9 cellular contexts compared by ENCODE assay signal in the genomic region with DNA sequence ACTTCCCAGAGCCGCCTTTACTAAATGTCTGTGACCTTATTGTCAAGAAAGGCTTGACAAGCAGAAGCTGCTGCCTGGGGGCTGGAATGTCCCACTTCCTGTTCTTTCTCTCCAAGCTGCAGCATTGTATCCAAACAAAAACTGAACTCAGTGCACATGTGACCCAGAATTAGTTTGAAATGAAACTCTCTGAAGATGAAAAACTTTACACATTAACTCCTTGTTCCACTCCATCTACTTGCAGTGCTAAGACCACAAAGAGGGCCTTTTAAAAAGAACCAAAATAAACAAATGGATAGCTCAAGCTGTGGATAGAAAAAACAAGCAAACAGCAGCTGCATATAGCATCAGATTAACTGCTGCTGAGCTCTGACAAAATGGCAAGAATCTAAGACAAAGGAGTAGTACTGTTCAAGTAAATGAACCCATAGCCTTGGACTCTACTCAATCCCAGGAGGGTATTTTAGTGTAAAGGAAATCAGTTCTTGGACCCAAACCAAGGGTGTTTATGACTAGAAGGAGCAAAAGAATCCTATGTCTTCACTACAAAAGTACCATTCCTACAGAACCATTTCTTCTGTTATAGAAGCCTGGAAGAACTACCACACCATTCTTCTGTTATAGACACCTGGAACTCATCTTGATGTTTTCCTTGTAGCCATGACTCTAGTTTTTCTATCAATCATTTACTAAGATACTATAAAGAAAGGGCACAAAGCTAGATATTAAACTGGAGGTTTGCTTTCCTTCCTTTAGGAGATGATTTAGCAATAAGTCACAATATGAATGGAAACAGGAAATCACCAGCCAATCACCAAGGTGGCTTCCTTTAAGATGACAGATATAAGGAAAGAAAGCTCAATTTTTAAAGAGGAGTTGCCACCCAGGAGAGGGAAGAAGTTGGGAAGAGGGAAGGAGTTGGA.
A peak's percentile ranks its signal among the peaks of the same experiment; 100 is the strongest.
DNase-seq lines count a peak whose midpoint lies in the region; ATAC-seq, FAIRE-seq and TF ChIP-seq lines count a peak whose summit lies in the region.
"Had no signal": no experiment of that assay in that cellular context is flagged by ENCODE, and none has a peak within 500 bp of the region (broad histone marks: within the 10 kb centered on the region; RNA-seq: fewer than 3 reads in every experiment).

No MANE protein-coding gene starts in this region.

- no peak for FAIRE-seq in pancreas (lab: Jason Lieb, UNC)
- FAIRE-seq: A204.1 had no signal

- H3K27ac ChIP-seq in pancreas (peak overlapping the region in 3 of 4 donors; percentile 13 to 38 (median 15)), ascending aorta (no peak overlapping the region), aorta (ENCODE audit: low read depth in 1 of 2, low read length in 2 of 2) (no peak overlapping the region)

- DNase-seq in DMS153 (lab: John Stamatoyannopoulos, UW) (peak; percentile 24), DMS153 treated with DMSO at 0.1 percent for 48 hours (lab: John Stamatoyannopoulos, UW; ENCODE audit: unreplicated experiment) (no peak), astrocyte of the hippocampus (ENCODE audit: low read depth, low spot score) (peak; percentile 57), pancreas (no peak), ascending aorta (ENCODE audit: low spot score in 2 of 2) (no peak), aorta (no peak)
- no peak for DNase-seq in NK-92 treated with Interleukin-12 subunit alpha and Interleukin-12 subunit beta, amount 100 ng/mL, for 24 hours (lab: John Stamatoyannopoulos, UW)

- no peaks in the 10 kb centered on the region for H3K27me3 ChIP-seq in pancreas
- H3K27me3 ChIP-seq in ascending aorta: no peaks in the 10 kb centered on the region
- H3K27me3 ChIP-seq in aorta (ENCODE audit: control insufficient read depth in 1 of 2, insufficient read depth in 2 of 2, low read length in 1 of 2): no peaks in the 10 kb centered on the region

- peaks cover 10 to 51% (median 44%) of the 10 kb centered on the region in 3 donors for H3K4me1 ChIP-seq in pancreas
- peaks cover 0 to 7% of the 10 kb centered on the region in 2 donors for H3K4me1 ChIP-seq in ascending aorta
- H3K4me1 ChIP-seq in aorta (ENCODE audit: control insufficient read depth in 1 of 2, insufficient read depth in 2 of 2, low read length in 2 of 2): no peaks in the 10 kb centered on the region

- WGBS in pancreas, 2 donors: 69 to 74% methylated on average over 1 of the region's 1 CpG
- WGBS in aorta, 2 donors: 73 to 75% methylated on average over 1 of the region's 1 CpG

- H3K4me3 ChIP-seq in pancreas (no peak overlapping the region), ascending aorta (no peak overlapping the region), aorta (ENCODE audit: low read length in 2 of 2) (no peak overlapping the region)

- intact Hi-C loops in pancreas (cut with DNase I): no loop called here
- intact Hi-C loops in ascending aorta (cut with DNase I): no loop called here
- intact Hi-C loops in aorta (cut with DNase I): no loop called here

- H3K9me3 ChIP-seq in pancreas (no peaks in the 10 kb centered on the region), ascending aorta (no peaks in the 10 kb centered on the region), aorta (ENCODE audit: control insufficient read depth, low read length) (no peaks in the 10 kb centered on the region)

- peak; percentile 64 for ATAC-seq in HG03066 (IDR thresholded peaks at IDR 0.05; ENCODE audit: low read depth, unreplicated experiment)
- ATAC-seq in pancreas: peak; percentile 19 to 46 (median 32)
- ATAC-seq in aorta (ENCODE audit: low FRiP score): no peak

- TF ChIP-seq CTCF in pancreas (IDR thresholded peaks at IDR 0.05): no peak
- TF ChIP-seq CTCF in ascending aorta (IDR thresholded peaks at IDR 0.05): no peak

- H3K36me3 ChIP-seq in pancreas (no peaks in the 10 kb centered on the region), ascending aorta (no peaks in the 10 kb centered on the region), aorta (ENCODE audit: control insufficient read depth in 1 of 2, insufficient read depth in 2 of 2, low read length in 1 of 2) (no peaks in the 10 kb centered on the region)

Comparison
In these comparisons a context has a peak if more than half of its experiments do, and no peak if none do; other contexts are left out.
1. DNase-seq: peak in DMS153 (single experiment) and astrocyte of the hippocampus (single experiment); none in DMS153 treated with DMSO at 0.1 percent for 48 hours (single experiment), pancreas (0 of 6), ascending aorta (0 of 2), NK-92 treated with Interleukin-12 subunit alpha and Interleukin-12 subunit beta, amount 100 ng/mL, for 24 hours (single experiment) and aorta (0 of 2).
2. H3K27ac ChIP-seq: peak in pancreas (3 of 4); none in ascending aorta (0 of 2) and aorta (0 of 2).